Comparison of ENCODE assay signal across 10 cellular contexts in genomic region chrX:132740316-132741123, GRCh38.
DNase-seq lines count a peak whose midpoint lies in the region; ATAC-seq and TF ChIP-seq lines count a peak whose summit lies in the region.
"Had no signal": no experiment of that assay in that cellular context is flagged by ENCODE, and none has a peak within 500 bp of the region (broad histone marks: within the 10 kb centered on the region; RNA-seq: fewer than 3 reads in every experiment).

No MANE protein-coding gene starts in this region.

- H3K9me3 ChIP-seq in prostate gland = no peaks in the 10 kb centered on the region
- H3K9me3 ChIP-seq: BLaER1 had no signal

- no peaks in the 10 kb centered on the region for H3K27me3 ChIP-seq in prostate gland (replicated peaks; ENCODE audit: insufficient read depth)

- H3K27ac ChIP-seq in prostate gland = no peak overlapping the region
- H3K27ac ChIP-seq: BLaER1 had no signal

- no peaks in the 10 kb centered on the region for H3K36me3 ChIP-seq in prostate gland
- H3K36me3 ChIP-seq: BLaER1 had no signal

- TF ChIP-seq CTCF in NB4 (IDR thresholded peaks at IDR 0.05; ENCODE audit: low read depth, low read length) (peak; percentile 38), endothelial cell (IDR thresholded peaks at IDR 0.05; ENCODE audit: unreplicated experiment) (peak; percentile 75), prostate gland (IDR thresholded peaks at IDR 0.05) (peak in 3 of 4 experiments; percentile 4 to 18 (median 16))

- no peaks in the 10 kb centered on the region for H3K27me3 Mint-ChIP-seq in endothelial cell (ENCODE audit: unreplicated experiment)

- WGBS in prostate gland = 90% methylated on average over 3 of the region's 3 CpGs

- H3K4me1 ChIP-seq in prostate gland (replicated peaks) = no peaks in the 10 kb centered on the region
- H3K4me1 ChIP-seq: BLaER1 had no signal

- no peak overlapping the region for H3K4me3 ChIP-seq in NB4 (ENCODE audit: low read depth, low read length)
- H3K4me3 ChIP-seq in prostate gland = no peak overlapping the region
- H3K4me3 ChIP-seq: BLaER1 had no signal

- H3K36me3 Mint-ChIP-seq in endothelial cell (ENCODE audit: low read depth, unreplicated experiment) = no peaks in the 10 kb centered on the region

- H3K4me1 Mint-ChIP-seq in endothelial cell (ENCODE audit: unreplicated experiment) = no peaks in the 10 kb centered on the region

- H3K4me3 Mint-ChIP-seq in endothelial cell (ENCODE audit: unreplicated experiment) = no peak overlapping the region

- TF ChIP-seq POLR2A in NB4 (IDR thresholded peaks at IDR 0.05; ENCODE audit: extremely low read depth, insufficient read length) (no peak), prostate gland (IDR thresholded peaks at IDR 0.05) (no peak)

- DNase-seq in NCI-H1694 treated with DMSO at 0.1 percent for 48 hours (lab: John Stamatoyannopoulos, UW) = peak; percentile 3
- DNase-seq in NCI-H1694 (lab: John Stamatoyannopoulos, UW) = no peak
- DNase-seq in NB4 (ENCODE audit: low read depth) = no peak
- DNase-seq in endothelial cell (ENCODE audit: low spot score) = no peak
- no peak for DNase-seq in prostate gland (ENCODE audit: low spot score)
- DNase-seq: activated naive CD4-positive, alpha-beta T cell treated with Interleukin-2 at 50 U/mL for 16 hours had no signal

- no peaks in the 10 kb centered on the region for H3K9me3 Mint-ChIP-seq in endothelial cell (ENCODE audit: unreplicated experiment)

- ATAC-seq in HG02981 (IDR thresholded peaks at IDR 0.05; ENCODE audit: unreplicated experiment) (no peak), GM21390 (IDR thresholded peaks at IDR 0.05; ENCODE audit: unreplicated experiment) (no peak), GM21825 (IDR thresholded peaks at IDR 0.05; ENCODE audit: unreplicated experiment) (no peak)

- H3K27ac Mint-ChIP-seq in endothelial cell (ENCODE audit: unreplicated experiment) = no peak overlapping the region

- intact Hi-C loops in prostate gland (cut with DNase I) = no loop called here

Comparison
In these comparisons a context has a peak if more than half of its experiments do, and no peak if none do; other contexts are left out.
1. CTCF ChIP-seq: peak in every context shown above with its lines; median percentile 75 in endothelial cell; 38 in NB4; 16 in prostate gland.